In genomic region chr9:16032799-16033198, GRCh38 we compare ENCODE assay signal across 14 cellular contexts.
DNase-seq lines count a peak whose midpoint lies in the region; ATAC-seq and TF ChIP-seq lines count a peak whose summit lies in the region.
"Had no signal": no experiment of that assay in that cellular context is flagged by ENCODE, and none has a peak within 500 bp of the region (broad histone marks: within the 10 kb centered on the region; RNA-seq: fewer than 3 reads in every experiment).

No MANE protein-coding gene starts in this region.

- no peak overlapping the region for H3K4me3 Mint-ChIP-seq in nephron progenitor cell
- H3K4me3 Mint-ChIP-seq in activated T-cell treated with anti-CD3 and anti-CD28 coated beads, Interleukin-2, amount 50 U/mL, for 4 hours: no peak overlapping the region
- H3K4me3 Mint-ChIP-seq: activated CD4-positive, alpha-beta T cell treated with anti-CD3 and anti-CD28 coated beads for 36 hours; activated naive CD4-positive, alpha-beta T cell treated with anti-CD3 and anti-CD28 coated beads, Interleukin-2, amount 10 ng/mL, durations not matched to agents 7 days and 5 days; naive B cell had no signal

- DNase-seq in ELF-1 (ENCODE audit: low read depth, low spot score): peak; percentile 74
- DNase-seq in M059J (ENCODE audit: low read depth): peak; percentile 88
- DNase-seq in cerebellar cortex (ENCODE audit: low spot score): peak; percentile 0
- DNase-seq in nephron progenitor cell: no peak
- no peak for DNase-seq in activated T-cell treated with anti-CD3 and anti-CD28 coated beads, Interleukin-2, amount 50 U/mL, for 4 hours
- DNase-seq: activated CD4-positive, alpha-beta T cell treated with anti-CD3 and anti-CD28 coated beads for 36 hours; activated naive CD4-positive, alpha-beta T cell treated with anti-CD3 and anti-CD28 coated beads, Interleukin-2, amount 10 ng/mL, durations not matched to agents 7 days and 5 days; DMS153; effector CD4-positive, alpha-beta T cell; naive B cell; stimulated activated CD4-positive, alpha-beta T cell treated with anti-CD3 and anti-CD28 coated beads, Interleukin-12 subunit alpha, Interleukin-12 subunit beta, amount 100 ng/mL, for 4 hours; uterus had no signal

- peaks cover 20% of the 10 kb centered on the region for H3K9me3 Mint-ChIP-seq in nephron progenitor cell
- peaks cover 4% of the 10 kb centered on the region for H3K9me3 Mint-ChIP-seq in activated T-cell treated with anti-CD3 and anti-CD28 coated beads, Interleukin-2, amount 50 U/mL, for 4 hours

- no peak for ATAC-seq in GM18858 (IDR thresholded peaks at IDR 0.05; ENCODE audit: unreplicated experiment)
- no peak for ATAC-seq in activated T-cell treated with anti-CD3 and anti-CD28 coated beads, Interleukin-2, amount 50 U/mL, for 4 hours
- ATAC-seq in HG03039 (IDR thresholded peaks at IDR 0.05; ENCODE audit: unreplicated experiment): no peak
- ATAC-seq: activated CD4-positive, alpha-beta T cell treated with anti-CD3 and anti-CD28 coated beads for 36 hours had no signal

- peaks cover 7% of the 10 kb centered on the region for H3K36me3 Mint-ChIP-seq in nephron progenitor cell (ENCODE audit: low read depth)
- H3K36me3 Mint-ChIP-seq in activated T-cell treated with anti-CD3 and anti-CD28 coated beads, Interleukin-2, amount 50 U/mL, for 4 hours (ENCODE audit: insufficient read depth): no peaks in the 10 kb centered on the region
- H3K36me3 Mint-ChIP-seq: activated naive CD4-positive, alpha-beta T cell treated with anti-CD3 and anti-CD28 coated beads, Interleukin-2, amount 10 ng/mL, durations not matched to agents 7 days and 5 days; naive B cell had no signal

- peaks cover 25% of the 10 kb centered on the region for H3K4me1 Mint-ChIP-seq in nephron progenitor cell
- H3K4me1 Mint-ChIP-seq in activated T-cell treated with anti-CD3 and anti-CD28 coated beads, Interleukin-2, amount 50 U/mL, for 4 hours (ENCODE audit: low read depth): no peaks in the 10 kb centered on the region
- H3K4me1 Mint-ChIP-seq: naive B cell had no signal

- TF ChIP-seq CTCF in nephron progenitor cell (IDR thresholded peaks at IDR 0.05): peak; percentile 8

- peaks cover 4% of the 10 kb centered on the region for H3K27me3 Mint-ChIP-seq in nephron progenitor cell (ENCODE audit: low read depth, poor library complexity)
- H3K27me3 Mint-ChIP-seq in activated T-cell treated with anti-CD3 and anti-CD28 coated beads, Interleukin-2, amount 50 U/mL, for 4 hours (ENCODE audit: low read depth): no peaks in the 10 kb centered on the region
- H3K27me3 Mint-ChIP-seq: activated naive CD4-positive, alpha-beta T cell treated with anti-CD3 and anti-CD28 coated beads, Interleukin-2, amount 10 ng/mL, durations not matched to agents 7 days and 5 days had no signal

- H3K27ac Mint-ChIP-seq in nephron progenitor cell: peak overlapping the region; percentile 79
- H3K27ac Mint-ChIP-seq: activated CD4-positive, alpha-beta T cell treated with anti-CD3 and anti-CD28 coated beads for 36 hours; activated naive CD4-positive, alpha-beta T cell treated with anti-CD3 and anti-CD28 coated beads, Interleukin-2, amount 10 ng/mL, durations not matched to agents 7 days and 5 days; naive B cell had no signal

Comparison
In these comparisons a context has a peak if more than half of its experiments do, and no peak if none do; other contexts are left out.
1. DNase-seq: peak in ELF-1 (single experiment), M059J (single experiment) and cerebellar cortex (single experiment); none in nephron progenitor cell (single experiment) and activated T-cell treated with anti-CD3 and anti-CD28 coated beads, Interleukin-2, amount 50 U/mL, for 4 hours (single experiment).